In genomic region chr7:92158660-92159575, GRCh38 we compare ENCODE assay signal across 11 cellular contexts. TPM values are rescaled to one million over a fixed set of nuclear protein-coding genes. Genes with fewer than 3 reads are reported as not detected.
DNase-seq lines count a peak whose midpoint lies in the region; ATAC-seq and TF ChIP-seq lines count a peak whose summit lies in the region.
"Had no signal": no experiment of that assay in that cellular context is flagged by ENCODE, and none has a peak within 500 bp of the region (broad histone marks: within the 10 kb centered on the region; RNA-seq: fewer than 3 reads in every experiment).

No MANE protein-coding gene starts in this region.

- DNase-seq in GM04504 (ENCODE audit: low read depth) (peak; percentile 79), fibroblast of pulmonary artery (ENCODE audit: low read depth) (peak; percentile 84), NCI-H2107 (lab: John Stamatoyannopoulos, UW) (no peak), mucosa of gallbladder (ENCODE audit: low spot score) (no peak), spleen (no peak)
- no peak for DNase-seq in effector memory CD4-positive, alpha-beta T cell
- DNase-seq: activated CD4-positive, alpha-beta memory T cell treated with anti-CD3 and anti-CD28 coated beads for 36 hours; DND-41; NCI-H526 treated with DMSO at 0.1 percent for 48 hours had no signal

- intact Hi-C loops in spleen (cut with DNase I; ENCODE audit: low total_unique reads), result no loop called here

- TF ChIP-seq POLR2A in spleen (IDR thresholded peaks at IDR 0.05), result no peak

- H3K4me1 ChIP-seq in effector memory CD4-positive, alpha-beta T cell (ENCODE audit: control insufficient read depth, insufficient read depth, low read length, poor library complexity, severe bottlenecking), result no peaks in the 10 kb centered on the region
- no peaks in the 10 kb centered on the region for H3K4me1 ChIP-seq in spleen

- H3K36me3 ChIP-seq in effector memory CD4-positive, alpha-beta T cell (ENCODE audit: control insufficient read depth, insufficient read depth, low read length), result no peaks in the 10 kb centered on the region
- H3K36me3 ChIP-seq in spleen, result no peaks in the 10 kb centered on the region

- H3K4me3 ChIP-seq in fibroblast of pulmonary artery (replicated peaks; ENCODE audit: low read depth, low read length), result no peak overlapping the region
- no peak overlapping the region for H3K4me3 ChIP-seq in effector memory CD4-positive, alpha-beta T cell (ENCODE audit: insufficient read depth, low read depth, low read length, poor library complexity, severe bottlenecking)
- H3K4me3 ChIP-seq in spleen, result no peak overlapping the region

- no peaks in the 10 kb centered on the region for H3K27me3 ChIP-seq in effector memory CD4-positive, alpha-beta T cell (replicated peaks; ENCODE audit: control insufficient read depth, insufficient read depth, low read length, poor library complexity, severe bottlenecking)
- H3K27me3 ChIP-seq in spleen (replicated peaks in 1 of 7), result no peaks in the 10 kb centered on the region

- no peaks in the 10 kb centered on the region for H3K9me3 ChIP-seq in effector memory CD4-positive, alpha-beta T cell (ENCODE audit: control insufficient read depth, low read length)
- H3K9me3 ChIP-seq in spleen, result no peaks in the 10 kb centered on the region

- ATAC-seq in GM21576 (IDR thresholded peaks at IDR 0.05; ENCODE audit: unreplicated experiment), result peak; percentile 62
- ATAC-seq in HG03565 (IDR thresholded peaks at IDR 0.05; ENCODE audit: unreplicated experiment), result peak; percentile 84

- no peak overlapping the region for H3K27ac ChIP-seq in effector memory CD4-positive, alpha-beta T cell (ENCODE audit: insufficient read depth, low read length, poor library complexity, severe bottlenecking)
- H3K27ac ChIP-seq in spleen, result no peak overlapping the region

- WGBS in spleen, 5 donors, result 79 to 92% (median 91%) methylated on average over 3 of the region's 3 CpGs

- TF ChIP-seq CTCF in fibroblast of pulmonary artery (IDR thresholded peaks at IDR 0.05; ENCODE audit: low read length, missing control alignments), result no peak
- no peak for TF ChIP-seq CTCF in spleen (IDR thresholded peaks at IDR 0.05 in 8 of 11, conservative IDR thresholded peaks at IDR 0.05 in 3 of 11)

RNA-seq across cellular contexts. Expression of gene LRRD1, which starts 20.0 kb away (rescaled TPM):
- not detected for total RNA-seq in mucosa of gallbladder
- under 1 TPM in 3 of 7 donors, not detected in 4; 0.24 to 0.34 (median 0.26) TPM for total RNA-seq in spleen
- polyA plus RNA-seq in spleen, result under 1 TPM in 1 of 3 donors, not detected in 2; 0.09 TPM
- total RNA-seq: activated CD4-positive, alpha-beta memory T cell treated with anti-CD3 and anti-CD28 coated beads for 36 hours had no signal

RNA-seq across cellular contexts. Expression of gene CYP51A1, which starts 24.6 kb away (rescaled TPM):
- total RNA-seq in mucosa of gallbladder (284 TPM), spleen (10 to 100 TPM; 18.7 to 34.4 (median 27.9) TPM)
- 1 to 10 TPM; 4.2 to 9.7 (median 6.1) TPM for polyA plus RNA-seq in spleen

Comparison
In these comparisons a context has a peak if more than half of its experiments do, and no peak if none do; other contexts are left out.
1. DNase-seq: peak in GM04504 (single experiment) and fibroblast of pulmonary artery (single experiment); none in NCI-H2107 (single experiment), mucosa of gallbladder (single experiment), effector memory CD4-positive, alpha-beta T cell (0 of 3) and spleen (single experiment).